23 cellular contexts compared by ENCODE assay signal in the genomic region with DNA sequence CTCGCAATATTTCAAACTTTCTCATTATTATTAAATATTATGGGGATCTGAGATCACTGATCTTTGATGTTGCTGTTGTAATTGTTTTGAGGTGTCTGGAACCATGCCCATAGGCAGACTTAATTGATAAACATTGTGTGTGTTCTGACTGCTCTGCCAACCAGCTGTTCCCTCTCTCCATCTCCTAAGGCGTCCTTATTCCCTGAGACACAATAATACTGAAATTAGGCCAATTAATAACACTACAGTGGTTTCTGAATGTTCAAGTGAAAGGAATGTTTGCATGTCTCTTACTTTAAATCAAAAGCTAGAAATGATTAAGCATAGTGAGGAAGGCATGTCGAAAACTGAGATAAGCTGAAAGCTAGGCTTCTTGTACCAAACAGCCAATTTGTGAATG. TPM values are rescaled to one million over a fixed set of nuclear protein-coding genes. Genes with fewer than 3 reads are reported as not detected.
A peak's percentile ranks its signal among the peaks of the same experiment; 100 is the strongest.
DNase-seq lines count a peak whose midpoint lies in the region; ATAC-seq, FAIRE-seq and TF ChIP-seq lines count a peak whose summit lies in the region.
"Had no signal": no experiment of that assay in that cellular context is flagged by ENCODE, and none has a peak within 500 bp of the region (broad histone marks: within the 10 kb centered on the region; RNA-seq: fewer than 3 reads in every experiment).

No MANE protein-coding gene starts in this region.

- peaks cover 96% of the 10 kb centered on the region for H4K20me1 ChIP-seq in astrocyte (ENCODE audit: insufficient read depth, low read length)

- no peaks in the 10 kb centered on the region for H3K27me3 Mint-ChIP-seq in CD8-positive, alpha-beta T cell (ENCODE audit: low read depth)
- H3K27me3 Mint-ChIP-seq in astrocyte (ENCODE audit: low read depth, unreplicated experiment), result no peaks in the 10 kb centered on the region
- H3K27me3 Mint-ChIP-seq in naive thymus-derived CD4-positive, alpha-beta T cell, result no peaks in the 10 kb centered on the region
- H3K27me3 Mint-ChIP-seq: activated CD8-positive, alpha-beta memory T cell treated with anti-CD3 and anti-CD28 coated beads, Interleukin-2, amount 10 ng/mL, durations not matched to agents 7 days and 5 days had no signal

- no peak for TF ChIP-seq CTCF in CD8-positive, alpha-beta T cell (IDR thresholded peaks at IDR 0.05)
- TF ChIP-seq CTCF in astrocyte (IDR thresholded peaks at IDR 0.05; ENCODE audit: insufficient read depth, low read depth, low read length), result no peak

- no peak overlapping the region for H3K9ac ChIP-seq in astrocyte (ENCODE audit: low read length)
- H3K9ac ChIP-seq: neural progenitor cell had no signal

- H3K36me3 ChIP-seq in CD8-positive, alpha-beta T cell (ENCODE audit: insufficient read depth, low read length), result no peaks in the 10 kb centered on the region
- H3K36me3 ChIP-seq in astrocyte (ENCODE audit: insufficient read depth, low read length), result no peaks in the 10 kb centered on the region
- H3K36me3 ChIP-seq in naive thymus-derived CD4-positive, alpha-beta T cell (ENCODE audit: control insufficient read depth in 2 of 3, insufficient read depth in 3 of 3, low read length in 3 of 3), result no peaks in the 10 kb centered on the region
- H3K36me3 ChIP-seq: gastroesophageal sphincter, neural progenitor cell had no signal

- CTCF ChIA-PET in CD8-positive, alpha-beta T cell (lab: Charles Lee), result interaction anchor here (0.6 to 1.6 kb wide), 4 partner anchors 59 to 1745 kb away, joined by 3 to 9 read pairs (median 3); no protein-coding TSS in a partner anchor
- CTCF ChIA-PET in naive thymus-derived CD4-positive, alpha-beta T cell (lab: Charles Lee), result no interaction called here

- peaks cover 99% of the 10 kb centered on the region for H3K79me2 ChIP-seq in astrocyte (ENCODE audit: insufficient read depth, low read length)

- POLR2A ChIA-PET in CD8-positive, alpha-beta T cell (lab: Charles Lee), result interaction anchor here (0.6 to 1.3 kb wide), 2 partner anchors 8 to 1872 kb away, joined by 4 to 5 read pairs; a partner anchor contains a TSS
- POLR2A ChIA-PET in naive thymus-derived CD4-positive, alpha-beta T cell (lab: Charles Lee), result interaction anchor here (1.0 kb wide), 1 partner anchor 59 kb away, joined by 3 read pairs; no protein-coding TSS in a partner anchor

- no peak for ATAC-seq in CD8-positive, alpha-beta T cell
- ATAC-seq in naive thymus-derived CD4-positive, alpha-beta T cell, result no peak
- ATAC-seq in GM18519 (IDR thresholded peaks at IDR 0.05; ENCODE audit: low FRiP score, unreplicated experiment), result no peak
- no peak for ATAC-seq in GM19452 (IDR thresholded peaks at IDR 0.05; ENCODE audit: unreplicated experiment)
- no peak for ATAC-seq in HG03025 (IDR thresholded peaks at IDR 0.05; ENCODE audit: low FRiP score, unreplicated experiment)
- ATAC-seq: activated CD8-positive, alpha-beta memory T cell treated with anti-CD3 and anti-CD28 coated beads, Interleukin-2, amount 10 ng/mL, durations not matched to agents 7 days and 5 days; gastroesophageal sphincter; psoas muscle had no signal

- H3K9me3 ChIP-seq in CD8-positive, alpha-beta T cell (ENCODE audit: low read length), result no peaks in the 10 kb centered on the region
- no peaks in the 10 kb centered on the region for H3K9me3 ChIP-seq in astrocyte (ENCODE audit: insufficient read depth, low read depth, low read length)
- H3K9me3 ChIP-seq in naive thymus-derived CD4-positive, alpha-beta T cell (ENCODE audit: control insufficient read depth in 2 of 3, low read length in 3 of 3), result no peaks in the 10 kb centered on the region
- H3K9me3 ChIP-seq: gastroesophageal sphincter, psoas muscle had no signal

- peaks cover 14% of the 10 kb centered on the region for H3K36me3 Mint-ChIP-seq in CD8-positive, alpha-beta T cell
- no peaks in the 10 kb centered on the region for H3K36me3 Mint-ChIP-seq in astrocyte (ENCODE audit: low read depth, unreplicated experiment)
- peaks cover 0 to 19% (median 16%) of the 10 kb centered on the region in 5 donors for H3K36me3 Mint-ChIP-seq in naive thymus-derived CD4-positive, alpha-beta T cell

- H3K27ac ChIP-seq in CD8-positive, alpha-beta T cell (ENCODE audit: low read depth, low read length), result no peak overlapping the region
- no peak overlapping the region for H3K27ac ChIP-seq in astrocyte (ENCODE audit: low read depth, low read length)
- H3K27ac ChIP-seq in naive thymus-derived CD4-positive, alpha-beta T cell (ENCODE audit: low read depth, low read length), result no peak overlapping the region
- H3K27ac ChIP-seq: dorsolateral prefrontal cortex, epithelial cell of prostate, neural progenitor cell, psoas muscle, skin epidermis had no signal

- peak overlapping the region; percentile 8 for H3K27ac Mint-ChIP-seq in CD8-positive, alpha-beta T cell
- H3K27ac Mint-ChIP-seq in astrocyte (ENCODE audit: unreplicated experiment), result no peak overlapping the region
- no peak overlapping the region for H3K27ac Mint-ChIP-seq in naive thymus-derived CD4-positive, alpha-beta T cell
- H3K27ac Mint-ChIP-seq: activated CD8-positive, alpha-beta memory T cell treated with anti-CD3 and anti-CD28 coated beads, Interleukin-2, amount 10 ng/mL, durations not matched to agents 7 days and 5 days; HFFc6; neural progenitor cell had no signal

- no peak overlapping the region for H2AFZ ChIP-seq in astrocyte (ENCODE audit: low read depth, low read length)
- H2AFZ ChIP-seq: neural progenitor cell had no signal

- intact Hi-C loops in CD8-positive, alpha-beta T cell (cut with DNase I, micrococcal nuclease), result no loop called here
- intact Hi-C loops in naive thymus-derived CD4-positive, alpha-beta T cell (cut with micrococcal nuclease), result loop anchor here in 1 of 2 donors (2.0 kb wide), 1 partner anchor 14 kb away; no protein-coding TSS in a partner anchor

- no peak overlapping the region for H3K4me2 ChIP-seq in astrocyte (ENCODE audit: low read length)
- H3K4me2 ChIP-seq: neural progenitor cell had no signal

- H3K4me1 ChIP-seq in CD8-positive, alpha-beta T cell (ENCODE audit: insufficient read depth, low read length), result peaks cover 61% of the 10 kb centered on the region
- H3K4me1 ChIP-seq in astrocyte (ENCODE audit: insufficient read depth, low read length), result peaks cover 2% of the 10 kb centered on the region
- peaks cover 40 to 49% of the 10 kb centered on the region in 2 donors for H3K4me1 ChIP-seq in naive thymus-derived CD4-positive, alpha-beta T cell (ENCODE audit: control insufficient read depth in 2 of 2, insufficient read depth in 2 of 2, low read length in 2 of 2)

- no peaks in the 10 kb centered on the region for H3K9me3 Mint-ChIP-seq in CD8-positive, alpha-beta T cell
- no peaks in the 10 kb centered on the region for H3K9me3 Mint-ChIP-seq in astrocyte (ENCODE audit: unreplicated experiment)
- peaks cover 0 to 2% (median 0%) of the 10 kb centered on the region in 11 donors for H3K9me3 Mint-ChIP-seq in naive thymus-derived CD4-positive, alpha-beta T cell
- H3K9me3 Mint-ChIP-seq: HFFc6 had no signal

- H3K4me1 Mint-ChIP-seq in CD8-positive, alpha-beta T cell (ENCODE audit: low read depth), result peaks cover 75% of the 10 kb centered on the region
- H3K4me1 Mint-ChIP-seq in astrocyte (ENCODE audit: low read depth, unreplicated experiment), result peaks cover 28% of the 10 kb centered on the region
- peaks cover 57 to 88% (median 80%) of the 10 kb centered on the region in 7 donors for H3K4me1 Mint-ChIP-seq in naive thymus-derived CD4-positive, alpha-beta T cell

- FAIRE-seq in astrocyte (lab: Jason Lieb, UNC), result no peak

- H3K4me3 ChIP-seq in CD8-positive, alpha-beta T cell (ENCODE audit: low read depth, low read length), result no peak overlapping the region
- no peak overlapping the region for H3K4me3 ChIP-seq in astrocyte (ENCODE audit: insufficient read depth, low read depth, low read length)
- H3K4me3 ChIP-seq in naive thymus-derived CD4-positive, alpha-beta T cell (ENCODE audit: low read length), result no peak overlapping the region
- H3K4me3 ChIP-seq: dorsolateral prefrontal cortex, gastroesophageal sphincter, neural progenitor cell, psoas muscle, skin epidermis had no signal

- no peak for DNase-seq in CD8-positive, alpha-beta T cell
- DNase-seq in HCEC 1CT (peak; percentile 7), astrocyte (ENCODE audit: low read depth) (peak; percentile 23)
- no peak for DNase-seq in naive thymus-derived CD4-positive, alpha-beta T cell
- DNase-seq: activated CD8-positive, alpha-beta memory T cell treated with anti-CD3 and anti-CD28 coated beads, Interleukin-2, amount 10 ng/mL, durations not matched to agents 7 days and 5 days; activated effector memory CD4-positive, alpha-beta T cell treated with anti-CD3 and anti-CD28 coated beads, Interleukin-2, amount 50 U/mL, for 16 hours; caudate nucleus; dorsolateral prefrontal cortex; HFFc6; kidney glomerular epithelial cell; NCI-H1436 treated with DMSO at 0.1 percent for 48 hours; NCI-H526; psoas muscle; Right ventricle myocardium superior; stimulated activated CD4-positive, alpha-beta T cell treated with anti-CD3 and anti-CD28 coated beads, Interleukin-4, amount 100 ng/mL, for 1 hour; trophoblast cell had no signal

- peak overlapping the region; percentile 27 for H3K4me3 Mint-ChIP-seq in CD8-positive, alpha-beta T cell
- no peak overlapping the region for H3K4me3 Mint-ChIP-seq in astrocyte (ENCODE audit: unreplicated experiment)
- peak overlapping the region in 8 of 10 donors; percentile 6 to 49 (median 40) for H3K4me3 Mint-ChIP-seq in naive thymus-derived CD4-positive, alpha-beta T cell
- H3K4me3 Mint-ChIP-seq: activated CD8-positive, alpha-beta memory T cell treated with anti-CD3 and anti-CD28 coated beads, Interleukin-2, amount 10 ng/mL, durations not matched to agents 7 days and 5 days; HFFc6; neural progenitor cell had no signal

- no peaks in the 10 kb centered on the region for H3K27me3 ChIP-seq in CD8-positive, alpha-beta T cell (ENCODE audit: insufficient read depth, low read length)
- no peaks in the 10 kb centered on the region for H3K27me3 ChIP-seq in astrocyte (ENCODE audit: insufficient read depth, low read length)
- H3K27me3 ChIP-seq in naive thymus-derived CD4-positive, alpha-beta T cell (ENCODE audit: control insufficient read depth in 2 of 2, insufficient read depth in 2 of 2, low read length in 2 of 2), result no peaks in the 10 kb centered on the region
- H3K27me3 ChIP-seq: dorsolateral prefrontal cortex, gastroesophageal sphincter, neural progenitor cell had no signal

RNA-seq across cellular contexts. Expression of a gene that starts 7.6 kb away (rescaled TPM):
- total RNA-seq in CD8-positive, alpha-beta T cell, result 10 to 100 TPM; 34.5 to 34.9 TPM
- total RNA-seq in astrocyte, result 40.5 and 41.3 TPM in 2 replicates
- total RNA-seq in naive thymus-derived CD4-positive, alpha-beta T cell, result 10 to 100 TPM; 47.2 to 81.0 (median 62.6) TPM
- polyA plus RNA-seq in naive thymus-derived CD4-positive, alpha-beta T cell, result 10 to 100 TPM; 43.2 to 59.6 TPM

RNA-seq across cellular contexts. Expression of a gene that starts 10.8 kb away (rescaled TPM):
- total RNA-seq in CD8-positive, alpha-beta T cell, result not detected
- total RNA-seq in astrocyte, result not detected in 2 replicates
- under 1 TPM in 2 of 5 experiments, not detected in 3; 0.27 to 0.66 TPM for total RNA-seq in naive thymus-derived CD4-positive, alpha-beta T cell
- polyA plus RNA-seq in naive thymus-derived CD4-positive, alpha-beta T cell, result not detected
- total RNA-seq: activated CD8-positive, alpha-beta memory T cell treated with anti-CD3 and anti-CD28 coated beads, Interleukin-2, amount 10 ng/mL, durations not matched to agents 7 days and 5 days; gastroesophageal sphincter; HFFc6; Right ventricle myocardium superior had no signal

Comparison
In these comparisons a context has a peak if more than half of its experiments do, and no peak if none do; other contexts are left out.
1. DNase-seq: peak in HCEC 1CT (single experiment) and astrocyte (single experiment); none in CD8-positive, alpha-beta T cell (0 of 7) and naive thymus-derived CD4-positive, alpha-beta T cell (0 of 9).